ENCODE assay signal across 1 cellular context in genomic region chr14:23567186-23568020, GRCh38.
A peak's percentile ranks its signal among the peaks of the same experiment; 100 is the strongest.
TF ChIP-seq lines count a peak whose summit lies in the region.

Gene AP1G2 (minus strand): TSS chr14:23567791. CDS start chr14:23567314, 477 bp downstream.

TF ChIP-seq in GM12878, 131 proteins besides CTCF, POLR2A, EP300 and RAD21 (continued from another document):
- TF ChIP-seq IRF4 (IDR thresholded peaks at IDR 0.05; ENCODE audit: low read depth, low read length) (0 out of 2 replicates have a peak, but pooled peaks have one; percentile 28), HSF1 (IDR thresholded peaks at IDR 0.05; ENCODE audit: low read depth, low read length) (no peak), LARP7 (IDR thresholded peaks at IDR 0.05) (peak; percentile 65; the same call in 1 of the 2 replicates), ZBED1 (IDR thresholded peaks at IDR 0.05; ENCODE audit: borderline replicate concordance) (peak; percentile 33; the same call in 1 of the 2 replicates), CBFB (IDR thresholded peaks at IDR 0.05; ENCODE audit: low read depth) (peak; percentile 55; the same call in 1 of the 2 replicates), PRDM15 (CRISPR knock-in tag; IDR thresholded peaks at IDR 0.05) (no peak)
- TF ChIP-seq, protein P1, sequence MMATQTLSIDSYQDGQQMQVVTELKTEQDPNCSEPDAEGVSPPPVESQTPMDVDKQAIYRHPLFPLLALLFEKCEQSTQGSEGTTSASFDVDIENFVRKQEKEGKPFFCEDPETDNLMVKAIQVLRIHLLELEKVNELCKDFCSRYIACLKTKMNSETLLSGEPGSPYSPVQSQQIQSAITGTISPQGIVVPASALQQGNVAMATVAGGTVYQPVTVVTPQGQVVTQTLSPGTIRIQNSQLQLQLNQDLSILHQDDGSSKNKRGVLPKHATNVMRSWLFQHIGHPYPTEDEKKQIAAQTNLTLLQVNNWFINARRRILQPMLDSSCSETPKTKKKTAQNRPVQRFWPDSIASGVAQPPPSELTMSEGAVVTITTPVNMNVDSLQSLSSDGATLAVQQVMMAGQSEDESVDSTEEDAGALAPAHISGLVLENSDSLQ (IDR thresholded peaks at IDR 0.05), result 0 out of 2 replicates have a peak, but pooled peaks have one; percentile 44
